ENCODE assay signal across 33 cellular contexts in genomic region chr13:39049274-39049673, GRCh38. TPM values are rescaled to one million over a fixed set of nuclear protein-coding genes. Genes with fewer than 3 reads are reported as not detected.
"Had no signal": no experiment of that assay in that cellular context is flagged by ENCODE, and none has a peak within 500 bp of the region (broad histone marks: within the 10 kb centered on the region; RNA-seq: fewer than 3 reads in every experiment).

No MANE protein-coding gene starts in this region.

- H3K4me3 Mint-ChIP-seq: activated CD4-positive, alpha-beta memory T cell treated with anti-CD3 and anti-CD28 coated beads for 36 hours; activated CD4-positive, alpha-beta T cell treated with anti-CD3 and anti-CD28 coated beads, Interleukin-2, amount 10 ng/mL, durations not matched to agents 24 days and 14 days; activated naive CD8-positive, alpha-beta T cell treated with anti-CD3 and anti-CD28 coated beads, Interleukin-2, amount 10 ng/mL, durations not matched to agents 7 days and 5 days; activated T-cell treated with anti-CD3 and anti-CD28 coated beads, Interleukin-2, amount 50 U/mL, for 4 hours; brain; memory B cell; naive thymus-derived CD4-positive, alpha-beta T cell; neural crest cell; stimulated activated memory B cell treated with anti-CD40 and anti-IgM and Interleukin-4, amounts not matched to agents 10 μg/mL and 1 μg/mL and 100 μg/mL, for 72 hours had no signal

- H3K27ac ChIP-seq: ascending aorta, epithelial cell of prostate, esophagus squamous epithelium, heart right ventricle, pancreas, prostate gland, skin epidermis, stomach, tibial artery had no signal

- DNase-seq: activated CD4-positive, alpha-beta memory T cell treated with anti-CD3 and anti-CD28 coated beads for 36 hours; activated CD4-positive, alpha-beta T cell treated with anti-CD3 and anti-CD28 coated beads, Interleukin-2, amount 10 ng/mL, durations not matched to agents 24 days and 14 days; activated CD4-positive, CD25-positive, alpha-beta regulatory T cell treated with anti-CD3 and anti-CD28 coated beads, Interleukin-2, amount 50 U/mL, for 72 hours; activated naive CD8-positive, alpha-beta T cell treated with anti-CD3 and anti-CD28 coated beads, Interleukin-2, amount 10 ng/mL, durations not matched to agents 7 days and 5 days; activated T-cell treated with anti-CD3 and anti-CD28 coated beads, Interleukin-2, amount 50 U/mL, for 4 hours; central memory CD4-positive, alpha-beta T cell; esophagus squamous epithelium; foreskin melanocyte; heart right ventricle; midbrain; naive thymus-derived CD4-positive, alpha-beta T cell; nucleus accumbens; pancreas; retina; stimulated activated CD4-positive, alpha-beta T cell treated with anti-CD3 and anti-CD28 coated beads, Interleukin-12 subunit alpha, Interleukin-12 subunit beta, amount 100 ng/mL, for 4 hours; stimulated activated CD4-positive, alpha-beta T cell treated with anti-CD3 and anti-CD28 coated beads, Interleukin-4, amount 100 ng/mL, for 24 hours; stomach; tibial artery had no signal

- H3K27me3 ChIP-seq: ascending aorta, esophagus squamous epithelium, heart right ventricle, pancreas, stomach, tibial artery had no signal

- H3K9me3 ChIP-seq: ascending aorta, esophagus squamous epithelium, heart right ventricle, pancreas, prostate gland, stomach, tibial artery had no signal

- H3K27me3 Mint-ChIP-seq: activated CD4-positive, alpha-beta memory T cell treated with anti-CD3 and anti-CD28 coated beads for 36 hours; activated CD4-positive, alpha-beta T cell treated with anti-CD3 and anti-CD28 coated beads, Interleukin-2, amount 10 ng/mL, durations not matched to agents 24 days and 14 days; activated naive CD8-positive, alpha-beta T cell treated with anti-CD3 and anti-CD28 coated beads, Interleukin-2, amount 10 ng/mL, durations not matched to agents 7 days and 5 days; brain; memory B cell; naive thymus-derived CD4-positive, alpha-beta T cell; stimulated activated memory B cell treated with anti-CD40 and anti-IgM and Interleukin-4, amounts not matched to agents 10 μg/mL and 1 μg/mL and 100 μg/mL, for 72 hours had no signal

- H3K36me3 ChIP-seq: prostate gland had no signal

- H3K4me1 ChIP-seq: ascending aorta, pancreas, prostate gland, stomach, tibial artery had no signal

- ATAC-seq: activated T-cell treated with anti-CD3 and anti-CD28 coated beads, Interleukin-2, amount 50 U/mL, for 4 hours; heart right ventricle; naive thymus-derived CD4-positive, alpha-beta T cell; pancreas; sciatic nerve; stimulated activated memory B cell treated with anti-CD40 and anti-IgM and Interleukin-4, amounts not matched to agents 10 μg/mL and 1 μg/mL and 100 μg/mL, for 72 hours had no signal

- H3K27ac Mint-ChIP-seq: activated CD4-positive, alpha-beta memory T cell treated with anti-CD3 and anti-CD28 coated beads for 36 hours; activated CD4-positive, alpha-beta T cell treated with anti-CD3 and anti-CD28 coated beads, Interleukin-2, amount 10 ng/mL, durations not matched to agents 24 days and 14 days; activated T-helper 2 cell treated with anti-CD3 and anti-CD28 coated beads, Interferon-gamma antibody, Interleukin-2, Interleukin-4, amounts not matched to agents 10 μg/mL and 5 μg/mL and 100 μg/mL, durations not matched to agents 14 hours and 24 hours and 36 hours; brain; memory B cell; stimulated activated memory B cell treated with anti-CD40 and anti-IgM and Interleukin-4, amounts not matched to agents 10 μg/mL and 1 μg/mL and 100 μg/mL, for 72 hours had no signal

- H3K9me3 Mint-ChIP-seq: activated CD4-positive, alpha-beta memory T cell treated with anti-CD3 and anti-CD28 coated beads for 36 hours; activated CD4-positive, alpha-beta T cell treated with anti-CD3 and anti-CD28 coated beads, Interleukin-2, amount 10 ng/mL, durations not matched to agents 24 days and 14 days; activated naive CD8-positive, alpha-beta T cell treated with anti-CD3 and anti-CD28 coated beads, Interleukin-2, amount 10 ng/mL, durations not matched to agents 7 days and 5 days; activated T-cell treated with anti-CD3 and anti-CD28 coated beads, Interleukin-2, amount 50 U/mL, for 4 hours; activated T-helper 2 cell treated with anti-CD3 and anti-CD28 coated beads, Interferon-gamma antibody, Interleukin-2, Interleukin-4, amounts not matched to agents 10 μg/mL and 5 μg/mL and 100 μg/mL, durations not matched to agents 14 hours and 24 hours and 36 hours; brain; memory B cell; naive thymus-derived CD4-positive, alpha-beta T cell; neural crest cell; stimulated activated memory B cell treated with anti-CD40 and anti-IgM and Interleukin-4, amounts not matched to agents 10 μg/mL and 1 μg/mL and 100 μg/mL, for 72 hours had no signal

- H3K4me3 ChIP-seq: ascending aorta, esophagus squamous epithelium, heart right ventricle, pancreas, prostate gland, skin epidermis, stomach, tibial artery had no signal

- H3K4me1 Mint-ChIP-seq: activated naive CD8-positive, alpha-beta T cell treated with anti-CD3 and anti-CD28 coated beads, Interleukin-2, amount 10 ng/mL, durations not matched to agents 7 days and 5 days had no signal

RNA-seq across cellular contexts. Expression of gene STOML3, which starts 58.6 kb away (rescaled TPM):
- total RNA-seq: activated CD4-positive, alpha-beta memory T cell treated with anti-CD3 and anti-CD28 coated beads for 36 hours; activated CD4-positive, alpha-beta T cell treated with anti-CD3 and anti-CD28 coated beads, Interleukin-2, amount 10 ng/mL, durations not matched to agents 24 days and 14 days; activated naive CD8-positive, alpha-beta T cell treated with anti-CD3 and anti-CD28 coated beads, Interleukin-2, amount 10 ng/mL, durations not matched to agents 7 days and 5 days; activated T-cell treated with anti-CD3 and anti-CD28 coated beads, Interleukin-2, amount 50 U/mL, for 4 hours; activated T-helper 2 cell treated with anti-CD3 and anti-CD28 coated beads, Interferon-gamma antibody, Interleukin-2, Interleukin-4, amounts not matched to agents 10 μg/mL and 5 μg/mL and 100 μg/mL, durations not matched to agents 14 hours and 24 hours and 36 hours; ascending aorta; esophagus squamous epithelium; glomerular endothelial cell; heart right ventricle; kidney epithelial cell; lower leg skin; naive thymus-derived CD4-positive, alpha-beta T cell; neural crest cell; pancreas; prostate gland; sciatic nerve; stomach; T-helper 1 cell treated with Interleukin-12 subunit alpha and Interleukin-12 subunit beta and Interleukin-4 antibody, amounts not matched to agents 30 ng/mL and 1 ng/mL, for 36 hours; ureter had no signal
